8 cellular contexts compared by ENCODE assay signal in genomic region chr7:88218836-88219605, GRCh38. TPM values are rescaled to one million over a fixed set of nuclear protein-coding genes. Genes with fewer than 3 reads are reported as not detected.
A peak's percentile ranks its signal among the peaks of the same experiment; 100 is the strongest.
DNase-seq lines count a peak whose midpoint lies in the region; ATAC-seq and TF ChIP-seq lines count a peak whose summit lies in the region.

No MANE protein-coding gene starts in this region.

- H3K9me3 Mint-ChIP-seq in activated naive CD4-positive, alpha-beta T cell treated with anti-CD3 and anti-CD28 coated beads, Interleukin-2, amount 10 ng/mL, durations not matched to agents 7 days and 5 days, result no peaks in the 10 kb centered on the region

- peak; percentile 67 for DNase-seq in COLO829 (ENCODE audit: low spot score)
- DNase-seq in PC-9, result peak; percentile 31 to 36
- DNase-seq in activated naive CD4-positive, alpha-beta T cell treated with anti-CD3 and anti-CD28 coated beads, Interleukin-2, amount 10 ng/mL, durations not matched to agents 7 days and 5 days, result peak; percentile 39
- peak; percentile 34 for DNase-seq in germinal center (ENCODE audit: low spot score)
- peak; percentile 8 for DNase-seq in occipital lobe (lab: John Stamatoyannopoulos, UW)
- DNase-seq in NCI-H128 (lab: John Stamatoyannopoulos, UW; ENCODE audit: unreplicated experiment), result no peak

- H3K4me3 Mint-ChIP-seq in activated naive CD4-positive, alpha-beta T cell treated with anti-CD3 and anti-CD28 coated beads, Interleukin-2, amount 10 ng/mL, durations not matched to agents 7 days and 5 days, result peak overlapping the region; percentile 76

- H3K27me3 ChIP-seq in PC-9 (ENCODE audit: insufficient read depth, low read depth), result no peaks in the 10 kb centered on the region

- peak overlapping the region; percentile 96 for H3K4me2 ChIP-seq in PC-9

- intact Hi-C loops in PC-9 (cut with micrococcal nuclease; ENCODE audit: unreplicated experiment), result loop anchor here (2.0 to 10.0 kb wide), 2 partner anchors 78 to 284 kb away; partner anchors contain the start of gene ADAM22

- peaks cover 23% of the 10 kb centered on the region for H4K20me1 ChIP-seq in PC-9 (ENCODE audit: insufficient read depth)

- H3K79me2 ChIP-seq in PC-9 (ENCODE audit: low read depth), result peaks cover 54% of the 10 kb centered on the region

- H3K36me3 ChIP-seq in PC-9 (ENCODE audit: low read depth), result peaks cover 41% of the 10 kb centered on the region

- peaks cover 19% of the 10 kb centered on the region for H3F3A ChIP-seq in PC-9 (ENCODE audit: insufficient read depth, low read depth)

- POLR2A ChIA-PET in PC-9 (lab: Charles Lee; ENCODE audit: unreplicated experiment), result interaction anchor here (0.6 kb wide), 2 partner anchors 24 to 882 kb away, joined by 3 to 9 read pairs; no protein-coding TSS in a partner anchor

- H3K36me3 Mint-ChIP-seq in activated naive CD4-positive, alpha-beta T cell treated with anti-CD3 and anti-CD28 coated beads, Interleukin-2, amount 10 ng/mL, durations not matched to agents 7 days and 5 days, result peaks cover 20% of the 10 kb centered on the region

- H3K27ac ChIP-seq in PC-9, result peak overlapping the region; percentile 97

- H2AFZ ChIP-seq in PC-9, result peak overlapping the region; percentile 84; the same call in 1 of the 2 replicates

- no peaks in the 10 kb centered on the region for H3K9me3 ChIP-seq in PC-9 (ENCODE audit: insufficient read depth, low read depth)

- peaks cover 3% of the 10 kb centered on the region for H3K27me3 Mint-ChIP-seq in activated naive CD4-positive, alpha-beta T cell treated with anti-CD3 and anti-CD28 coated beads, Interleukin-2, amount 10 ng/mL, durations not matched to agents 7 days and 5 days

- CTCF ChIA-PET in PC-9 (lab: Charles Lee), result no interaction called here
- CTCF ChIA-PET in activated naive CD4-positive, alpha-beta T cell treated with anti-CD3 and anti-CD28 coated beads, Interleukin-2, amount 10 ng/mL, durations not matched to agents 7 days and 5 days (lab: Charles Lee), result interaction anchor here (1.2 kb wide), 1 partner anchor 10 kb away, joined by 3 read pairs; no protein-coding TSS in a partner anchor

- no peaks in the 10 kb centered on the region for H3K9me2 ChIP-seq in PC-9 (ENCODE audit: insufficient read depth)

- H3K4me1 ChIP-seq in PC-9 (replicated peaks; ENCODE audit: insufficient read depth), result peaks cover 37% of the 10 kb centered on the region

- peak overlapping the region; percentile 91 for H3K27ac Mint-ChIP-seq in activated naive CD4-positive, alpha-beta T cell treated with anti-CD3 and anti-CD28 coated beads, Interleukin-2, amount 10 ng/mL, durations not matched to agents 7 days and 5 days

- no peak for TF ChIP-seq CTCF in PC-9 (conservative IDR thresholded peaks at IDR 0.05)

- BruUV-seq in PC-9 (replicated peaks; lab: Mats Ljungman, UMichigan), result TSS peak; percentile 38

- ATAC-seq in GM19397 (IDR thresholded peaks at IDR 0.05; ENCODE audit: unreplicated experiment) (peak; percentile 27), HG03460 (IDR thresholded peaks at IDR 0.05; ENCODE audit: unreplicated experiment) (peak; percentile 36)

- H3K4me3 ChIP-seq in PC-9, result peak overlapping the region; percentile 77

- H3K4me1 Mint-ChIP-seq in activated naive CD4-positive, alpha-beta T cell treated with anti-CD3 and anti-CD28 coated beads, Interleukin-2, amount 10 ng/mL, durations not matched to agents 7 days and 5 days, result peaks cover 32% of the 10 kb centered on the region

RNA-seq across cellular contexts. Expression of gene SRI, which starts 0.8 kb away (rescaled TPM):
- total RNA-seq in PC-9 (2021), result 235 and 269 TPM in 2 replicates
- total RNA-seq in occipital lobe, result 85.8 TPM
